In genomic region chr1:94602312-94602711, GRCh38 we compare ENCODE assay signal across 1 cellular context.
TF ChIP-seq lines count a peak whose summit lies in the region.

No MANE protein-coding gene starts in this region.

TF ChIP-seq in SK-N-SH treated with all-trans-retinoic acid at 6 μM for 48 hours, 23 proteins besides CTCF, POLR2A, EP300 and RAD21 (continued from another document):
- TF ChIP-seq TSHZ2 (CRISPR knock-in tag; IDR thresholded peaks at IDR 0.05) (no peak), TOX (CRISPR knock-in tag; IDR thresholded peaks at IDR 0.05; ENCODE audit: borderline replicate concordance) (no peak), ZNF8 (CRISPR knock-in tag; IDR thresholded peaks at IDR 0.05) (no peak)
TF ChIP-seq in SK-N-SH treated with all-trans-retinoic acid at 6 μM for 48 hours: peak in this region for 0.
